ENCODE assay signal across 1 cellular context in the genomic region with DNA sequence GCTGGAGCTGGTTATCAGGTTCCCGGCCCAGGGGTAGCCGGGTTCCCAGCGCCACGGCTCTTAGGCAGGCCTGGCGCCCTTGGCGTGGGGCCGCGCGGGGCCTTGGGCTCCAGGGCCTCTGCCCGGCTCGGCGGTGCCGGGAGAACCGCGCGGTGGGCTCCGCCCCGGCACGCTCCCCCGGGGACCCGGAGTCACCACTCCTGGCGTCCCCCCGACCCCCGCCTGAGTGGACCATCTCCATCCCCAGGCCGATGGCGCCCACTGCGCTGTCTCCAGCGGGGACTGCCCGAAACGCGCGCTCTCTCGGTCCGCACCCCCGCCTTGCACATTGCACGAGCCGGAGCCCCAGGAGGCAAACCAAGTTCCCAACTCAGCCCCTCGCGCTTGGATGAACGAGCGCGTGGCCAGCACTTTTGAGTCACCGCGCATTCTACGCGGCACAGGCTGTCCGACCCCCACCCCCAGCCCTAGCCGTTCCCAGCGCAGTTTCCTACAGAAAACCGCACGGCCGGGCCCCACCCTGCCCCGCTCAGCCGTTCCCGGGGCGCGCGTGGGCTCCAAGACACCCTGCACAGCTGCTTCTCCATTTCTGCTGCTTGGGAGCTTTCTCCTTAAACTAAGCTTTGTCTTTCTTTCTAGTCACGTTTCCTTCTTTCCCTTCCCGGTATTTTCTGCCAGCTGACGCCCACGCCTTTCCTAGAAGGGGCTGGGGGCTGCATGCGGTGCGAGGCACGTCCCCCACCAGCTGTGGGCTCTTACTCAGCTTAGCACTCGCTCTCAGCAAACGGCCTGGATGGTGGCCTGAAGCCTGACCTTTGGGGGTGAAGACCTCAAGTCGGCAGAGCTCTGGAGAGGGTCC.
TF ChIP-seq lines count a peak whose summit lies in the region.

No MANE protein-coding gene starts in this region.

TF ChIP-seq in GM12878, 131 proteins besides CTCF, POLR2A, EP300 and RAD21 (continued from another document and continues in another):
- TF ChIP-seq CREB1 (IDR thresholded peaks at IDR 0.05; ENCODE audit: low read depth) (no peak), ATF7 (IDR thresholded peaks at IDR 0.05; ENCODE audit: low read depth) (no peak), ESRRA (IDR thresholded peaks at IDR 0.05; ENCODE audit: low read length) (no peak), BCL11A (IDR thresholded peaks at IDR 0.05; ENCODE audit: low read depth, low read length) (no peak), MEF2A (IDR thresholded peaks at IDR 0.05; ENCODE audit: insufficient read depth, low read depth, low read length) (no peak), TCF12 (IDR thresholded peaks at IDR 0.05; ENCODE audit: low read depth, low read length) (0 out of 2 replicates have a peak, but pooled peaks have one; percentile 36), SIN3A (IDR thresholded peaks at IDR 0.05; ENCODE audit: low read depth, low read length) (no peak), RAD51 (IDR thresholded peaks at IDR 0.05) (no peak), KAT2A (conservative IDR thresholded peaks at IDR 0.05; ENCODE audit: control insufficient read depth, low read depth, low read length) (no peak), NRF1 (conservative IDR thresholded peaks at IDR 0.05; ENCODE audit: low read depth, low read length) (no peak), BRCA1 (IDR thresholded peaks at IDR 0.05; ENCODE audit: low read depth, low read length) (no peak), MTA2 (IDR thresholded peaks at IDR 0.05; ENCODE audit: low read depth) (no peak), ZNF217 (IDR thresholded peaks at IDR 0.05) (no peak), ZNF622 (IDR thresholded peaks at IDR 0.05) (no peak), EGR1 (IDR thresholded peaks at IDR 0.05; ENCODE audit: borderline replicate concordance in 1 of 2, low read depth in 2 of 2, low read length in 2 of 2) (peak in 1 of 2 experiments; percentile 46; a peak in 1 of 3 replicates), WRNIP1 (IDR thresholded peaks at IDR 0.05; ENCODE audit: borderline replicate concordance, low read depth, low read length) (no peak), MYC (IDR thresholded peaks at IDR 0.05; ENCODE audit: insufficient read depth, insufficient read length, insufficient replicate concordance, low read length, severe bottlenecking) (no peak), SIX5 (IDR thresholded peaks at IDR 0.05; ENCODE audit: low read depth, low read length, severe bottlenecking) (no peak), EZH2 (IDR thresholded peaks at IDR 0.05; ENCODE audit: borderline replicate concordance, control insufficient read depth, low read depth, low read length) (no peak), SUPT20H (IDR thresholded peaks at IDR 0.05; ENCODE audit: borderline replicate concordance, control insufficient read depth, low read depth, low read length) (no peak), BMI1 (IDR thresholded peaks at IDR 0.05; ENCODE audit: borderline replicate concordance) (no peak)
- TF ChIP-seq, protein P1, sequence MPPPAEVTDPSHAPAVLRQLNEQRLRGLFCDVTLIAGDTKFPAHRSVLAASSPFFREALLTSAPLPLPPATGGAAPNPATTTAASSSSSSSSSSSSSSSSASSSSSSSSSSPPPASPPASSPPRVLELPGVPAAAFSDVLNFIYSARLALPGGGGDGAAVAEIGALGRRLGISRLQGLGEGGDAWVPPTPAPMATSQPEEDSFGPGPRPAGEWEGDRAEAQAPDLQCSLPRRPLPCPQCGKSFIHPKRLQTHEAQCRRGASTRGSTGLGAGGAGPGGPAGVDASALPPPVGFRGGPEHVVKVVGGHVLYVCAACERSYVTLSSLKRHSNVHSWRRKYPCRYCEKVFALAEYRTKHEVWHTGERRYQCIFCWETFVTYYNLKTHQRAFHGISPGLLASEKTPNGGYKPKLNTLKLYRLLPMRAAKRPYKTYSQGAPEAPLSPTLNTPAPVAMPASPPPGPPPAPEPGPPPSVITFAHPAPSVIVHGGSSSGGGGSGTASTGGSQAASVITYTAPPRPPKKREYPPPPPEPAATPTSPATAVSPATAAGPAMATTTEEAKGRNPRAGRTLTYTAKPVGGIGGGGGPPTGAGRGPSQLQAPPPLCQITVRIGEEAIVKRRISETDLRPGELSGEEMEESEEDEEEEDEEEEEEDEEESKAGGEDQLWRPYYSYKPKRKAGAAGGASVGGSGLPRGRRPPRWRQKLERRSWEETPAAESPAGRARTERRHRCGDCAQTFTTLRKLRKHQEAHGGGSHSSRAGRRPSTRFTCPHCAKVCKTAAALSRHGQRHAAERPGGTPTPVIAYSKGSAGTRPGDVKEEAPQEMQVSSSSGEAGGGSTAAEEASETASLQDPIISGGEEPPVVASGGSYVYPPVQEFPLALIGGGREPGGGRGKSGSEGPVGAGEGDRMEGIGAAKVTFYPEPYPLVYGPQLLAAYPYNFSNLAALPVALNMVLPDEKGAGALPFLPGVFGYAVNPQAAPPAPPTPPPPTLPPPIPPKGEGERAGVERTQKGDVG (CRISPR knock-in tag; IDR thresholded peaks at IDR 0.05): no peak
- TF ChIP-seq, protein P2, sequence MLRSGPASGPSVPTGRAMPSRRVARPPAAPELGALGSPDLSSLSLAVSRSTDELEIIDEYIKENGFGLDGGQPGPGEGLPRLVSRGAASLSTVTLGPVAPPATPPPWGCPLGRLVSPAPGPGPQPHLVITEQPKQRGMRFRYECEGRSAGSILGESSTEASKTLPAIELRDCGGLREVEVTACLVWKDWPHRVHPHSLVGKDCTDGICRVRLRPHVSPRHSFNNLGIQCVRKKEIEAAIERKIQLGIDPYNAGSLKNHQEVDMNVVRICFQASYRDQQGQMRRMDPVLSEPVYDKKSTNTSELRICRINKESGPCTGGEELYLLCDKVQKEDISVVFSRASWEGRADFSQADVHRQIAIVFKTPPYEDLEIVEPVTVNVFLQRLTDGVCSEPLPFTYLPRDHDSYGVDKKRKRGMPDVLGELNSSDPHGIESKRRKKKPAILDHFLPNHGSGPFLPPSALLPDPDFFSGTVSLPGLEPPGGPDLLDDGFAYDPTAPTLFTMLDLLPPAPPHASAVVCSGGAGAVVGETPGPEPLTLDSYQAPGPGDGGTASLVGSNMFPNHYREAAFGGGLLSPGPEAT (IDR thresholded peaks at IDR 0.05; ENCODE audit: low read depth): no peak
- TF ChIP-seq, protein P3, sequence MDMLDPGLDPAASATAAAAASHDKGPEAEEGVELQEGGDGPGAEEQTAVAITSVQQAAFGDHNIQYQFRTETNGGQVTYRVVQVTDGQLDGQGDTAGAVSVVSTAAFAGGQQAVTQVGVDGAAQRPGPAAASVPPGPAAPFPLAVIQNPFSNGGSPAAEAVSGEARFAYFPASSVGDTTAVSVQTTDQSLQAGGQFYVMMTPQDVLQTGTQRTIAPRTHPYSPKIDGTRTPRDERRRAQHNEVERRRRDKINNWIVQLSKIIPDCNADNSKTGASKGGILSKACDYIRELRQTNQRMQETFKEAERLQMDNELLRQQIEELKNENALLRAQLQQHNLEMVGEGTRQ (IDR thresholded peaks at IDR 0.05; ENCODE audit: borderline replicate concordance, low read depth, low read length): no peak
- TF ChIP-seq, protein P4, sequence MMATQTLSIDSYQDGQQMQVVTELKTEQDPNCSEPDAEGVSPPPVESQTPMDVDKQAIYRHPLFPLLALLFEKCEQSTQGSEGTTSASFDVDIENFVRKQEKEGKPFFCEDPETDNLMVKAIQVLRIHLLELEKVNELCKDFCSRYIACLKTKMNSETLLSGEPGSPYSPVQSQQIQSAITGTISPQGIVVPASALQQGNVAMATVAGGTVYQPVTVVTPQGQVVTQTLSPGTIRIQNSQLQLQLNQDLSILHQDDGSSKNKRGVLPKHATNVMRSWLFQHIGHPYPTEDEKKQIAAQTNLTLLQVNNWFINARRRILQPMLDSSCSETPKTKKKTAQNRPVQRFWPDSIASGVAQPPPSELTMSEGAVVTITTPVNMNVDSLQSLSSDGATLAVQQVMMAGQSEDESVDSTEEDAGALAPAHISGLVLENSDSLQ (IDR thresholded peaks at IDR 0.05): no peak
- TF ChIP-seq, protein P5, sequence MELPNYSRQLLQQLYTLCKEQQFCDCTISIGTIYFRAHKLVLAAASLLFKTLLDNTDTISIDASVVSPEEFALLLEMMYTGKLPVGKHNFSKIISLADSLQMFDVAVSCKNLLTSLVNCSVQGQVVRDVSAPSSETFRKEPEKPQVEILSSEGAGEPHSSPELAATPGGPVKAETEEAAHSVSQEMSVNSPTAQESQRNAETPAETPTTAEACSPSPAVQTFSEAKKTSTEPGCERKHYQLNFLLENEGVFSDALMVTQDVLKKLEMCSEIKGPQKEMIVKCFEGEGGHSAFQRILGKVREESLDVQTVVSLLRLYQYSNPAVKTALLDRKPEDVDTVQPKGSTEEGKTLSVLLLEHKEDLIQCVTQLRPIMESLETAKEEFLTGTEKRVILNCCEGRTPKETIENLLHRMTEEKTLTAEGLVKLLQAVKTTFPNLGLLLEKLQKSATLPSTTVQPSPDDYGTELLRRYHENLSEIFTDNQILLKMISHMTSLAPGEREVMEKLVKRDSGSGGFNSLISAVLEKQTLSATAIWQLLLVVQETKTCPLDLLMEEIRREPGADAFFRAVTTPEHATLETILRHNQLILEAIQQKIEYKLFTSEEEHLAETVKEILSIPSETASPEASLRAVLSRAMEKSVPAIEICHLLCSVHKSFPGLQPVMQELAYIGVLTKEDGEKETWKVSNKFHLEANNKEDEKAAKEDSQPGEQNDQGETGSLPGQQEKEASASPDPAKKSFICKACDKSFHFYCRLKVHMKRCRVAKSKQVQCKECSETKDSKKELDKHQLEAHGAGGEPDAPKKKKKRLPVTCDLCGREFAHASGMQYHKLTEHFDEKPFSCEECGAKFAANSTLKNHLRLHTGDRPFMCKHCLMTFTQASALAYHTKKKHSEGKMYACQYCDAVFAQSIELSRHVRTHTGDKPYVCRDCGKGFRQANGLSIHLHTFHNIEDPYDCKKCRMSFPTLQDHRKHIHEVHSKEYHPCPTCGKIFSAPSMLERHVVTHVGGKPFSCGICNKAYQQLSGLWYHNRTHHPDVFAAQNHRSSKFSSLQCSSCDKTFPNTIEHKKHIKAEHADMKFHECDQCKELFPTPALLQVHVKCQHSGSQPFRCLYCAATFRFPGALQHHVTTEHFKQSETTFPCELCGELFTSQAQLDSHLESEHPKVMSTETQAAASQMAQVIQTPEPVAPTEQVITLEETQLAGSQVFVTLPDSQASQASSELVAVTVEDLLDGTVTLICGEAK (IDR thresholded peaks at IDR 0.05; ENCODE audit: borderline replicate concordance): no peak
- TF ChIP-seq, protein P6, sequence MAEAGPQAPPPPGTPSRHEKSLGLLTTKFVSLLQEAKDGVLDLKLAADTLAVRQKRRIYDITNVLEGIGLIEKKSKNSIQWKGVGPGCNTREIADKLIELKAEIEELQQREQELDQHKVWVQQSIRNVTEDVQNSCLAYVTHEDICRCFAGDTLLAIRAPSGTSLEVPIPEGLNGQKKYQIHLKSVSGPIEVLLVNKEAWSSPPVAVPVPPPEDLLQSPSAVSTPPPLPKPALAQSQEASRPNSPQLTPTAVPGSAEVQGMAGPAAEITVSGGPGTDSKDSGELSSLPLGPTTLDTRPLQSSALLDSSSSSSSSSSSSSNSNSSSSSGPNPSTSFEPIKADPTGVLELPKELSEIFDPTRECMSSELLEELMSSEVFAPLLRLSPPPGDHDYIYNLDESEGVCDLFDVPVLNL (IDR thresholded peaks at IDR 0.05; ENCODE audit: low read depth, low read length): no peak
- TF ChIP-seq, protein P7, sequence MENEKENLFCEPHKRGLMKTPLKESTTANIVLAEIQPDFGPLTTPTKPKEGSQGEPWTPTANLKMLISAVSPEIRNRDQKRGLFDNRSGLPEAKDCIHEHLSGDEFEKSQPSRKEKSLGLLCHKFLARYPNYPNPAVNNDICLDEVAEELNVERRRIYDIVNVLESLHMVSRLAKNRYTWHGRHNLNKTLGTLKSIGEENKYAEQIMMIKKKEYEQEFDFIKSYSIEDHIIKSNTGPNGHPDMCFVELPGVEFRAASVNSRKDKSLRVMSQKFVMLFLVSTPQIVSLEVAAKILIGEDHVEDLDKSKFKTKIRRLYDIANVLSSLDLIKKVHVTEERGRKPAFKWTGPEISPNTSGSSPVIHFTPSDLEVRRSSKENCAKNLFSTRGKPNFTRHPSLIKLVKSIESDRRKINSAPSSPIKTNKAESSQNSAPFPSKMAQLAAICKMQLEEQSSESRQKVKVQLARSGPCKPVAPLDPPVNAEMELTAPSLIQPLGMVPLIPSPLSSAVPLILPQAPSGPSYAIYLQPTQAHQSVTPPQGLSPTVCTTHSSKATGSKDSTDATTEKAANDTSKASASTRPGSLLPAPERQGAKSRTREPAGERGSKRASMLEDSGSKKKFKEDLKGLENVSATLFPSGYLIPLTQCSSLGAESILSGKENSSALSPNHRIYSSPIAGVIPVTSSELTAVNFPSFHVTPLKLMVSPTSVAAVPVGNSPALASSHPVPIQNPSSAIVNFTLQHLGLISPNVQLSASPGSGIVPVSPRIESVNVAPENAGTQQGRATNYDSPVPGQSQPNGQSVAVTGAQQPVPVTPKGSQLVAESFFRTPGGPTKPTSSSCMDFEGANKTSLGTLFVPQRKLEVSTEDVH (IDR thresholded peaks at IDR 0.05; ENCODE audit: low read depth, partially characterized antibody): no peak
- TF ChIP-seq, protein P8, sequence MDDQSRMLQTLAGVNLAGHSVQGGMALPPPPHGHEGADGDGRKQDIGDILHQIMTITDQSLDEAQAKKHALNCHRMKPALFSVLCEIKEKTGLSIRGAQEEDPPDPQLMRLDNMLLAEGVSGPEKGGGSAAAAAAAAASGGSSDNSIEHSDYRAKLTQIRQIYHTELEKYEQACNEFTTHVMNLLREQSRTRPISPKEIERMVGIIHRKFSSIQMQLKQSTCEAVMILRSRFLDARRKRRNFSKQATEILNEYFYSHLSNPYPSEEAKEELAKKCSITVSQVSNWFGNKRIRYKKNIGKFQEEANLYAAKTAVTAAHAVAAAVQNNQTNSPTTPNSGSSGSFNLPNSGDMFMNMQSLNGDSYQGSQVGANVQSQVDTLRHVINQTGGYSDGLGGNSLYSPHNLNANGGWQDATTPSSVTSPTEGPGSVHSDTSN (IDR thresholded peaks at IDR 0.05; ENCODE audit: insufficient replicate concordance, low read depth, low read length): no peak
- TF ChIP-seq, protein P9, sequence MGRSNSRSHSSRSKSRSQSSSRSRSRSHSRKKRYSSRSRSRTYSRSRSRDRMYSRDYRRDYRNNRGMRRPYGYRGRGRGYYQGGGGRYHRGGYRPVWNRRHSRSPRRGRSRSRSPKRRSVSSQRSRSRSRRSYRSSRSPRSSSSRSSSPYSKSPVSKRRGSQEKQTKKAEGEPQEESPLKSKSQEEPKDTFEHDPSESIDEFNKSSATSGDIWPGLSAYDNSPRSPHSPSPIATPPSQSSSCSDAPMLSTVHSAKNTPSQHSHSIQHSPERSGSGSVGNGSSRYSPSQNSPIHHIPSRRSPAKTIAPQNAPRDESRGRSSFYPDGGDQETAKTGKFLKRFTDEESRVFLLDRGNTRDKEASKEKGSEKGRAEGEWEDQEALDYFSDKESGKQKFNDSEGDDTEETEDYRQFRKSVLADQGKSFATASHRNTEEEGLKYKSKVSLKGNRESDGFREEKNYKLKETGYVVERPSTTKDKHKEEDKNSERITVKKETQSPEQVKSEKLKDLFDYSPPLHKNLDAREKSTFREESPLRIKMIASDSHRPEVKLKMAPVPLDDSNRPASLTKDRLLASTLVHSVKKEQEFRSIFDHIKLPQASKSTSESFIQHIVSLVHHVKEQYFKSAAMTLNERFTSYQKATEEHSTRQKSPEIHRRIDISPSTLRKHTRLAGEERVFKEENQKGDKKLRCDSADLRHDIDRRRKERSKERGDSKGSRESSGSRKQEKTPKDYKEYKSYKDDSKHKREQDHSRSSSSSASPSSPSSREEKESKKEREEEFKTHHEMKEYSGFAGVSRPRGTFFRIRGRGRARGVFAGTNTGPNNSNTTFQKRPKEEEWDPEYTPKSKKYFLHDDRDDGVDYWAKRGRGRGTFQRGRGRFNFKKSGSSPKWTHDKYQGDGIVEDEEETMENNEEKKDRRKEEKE (IDR thresholded peaks at IDR 0.05): peak; percentile 85
